In the genomic region with DNA sequence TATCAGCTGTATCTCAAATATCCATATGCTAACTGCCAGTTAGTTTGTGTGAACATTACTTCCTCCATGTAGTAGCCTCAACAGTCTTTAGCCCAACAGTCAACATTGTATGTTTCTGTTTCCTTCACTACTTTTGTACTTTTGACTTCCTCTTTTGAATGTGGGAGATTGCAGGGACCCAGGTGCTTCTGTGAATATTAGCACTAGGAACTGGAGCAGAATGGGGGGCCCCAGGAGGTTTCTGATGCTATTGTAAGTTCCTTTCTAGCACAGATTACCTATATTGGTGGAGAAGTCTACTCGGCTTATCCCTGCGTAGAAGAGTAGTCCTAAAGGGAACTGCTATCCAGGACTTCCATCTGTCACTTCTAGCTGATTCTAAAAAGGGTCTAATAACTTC, we compare ENCODE assay signal across 9 cellular contexts. TPM values are rescaled to one million over a fixed set of nuclear protein-coding genes. Genes with fewer than 3 reads are reported as not detected.
A peak's percentile ranks its signal among the peaks of the same experiment; 100 is the strongest.
DNase-seq lines count a peak whose midpoint lies in the region; ATAC-seq and TF ChIP-seq lines count a peak whose summit lies in the region.
"Had no signal": no experiment of that assay in that cellular context is flagged by ENCODE, and none has a peak within 500 bp of the region (broad histone marks: within the 10 kb centered on the region; RNA-seq: fewer than 3 reads in every experiment).

No MANE protein-coding gene starts in this region.

- DNase-seq in NCI-H69 (lab: John Stamatoyannopoulos, UW) (peak; percentile 8), left colon (peak in 1 of 2 donors; percentile 36), left lobe of liver (ENCODE audit: low spot score) (no peak), hippocampal formation (lab: John Stamatoyannopoulos, UW) (no peak), left ventricle myocardium superior (no peak), omental fat pad (ENCODE audit: low spot score) (no peak)

- peak overlapping the region; percentile 49 for H3K4me3 ChIP-seq in GM12875 (ENCODE audit: low read depth, low read length)

- intact Hi-C loops in left colon (cut with DNase I, micrococcal nuclease) (no loop called here), left ventricle myocardium superior (cut with micrococcal nuclease) (no loop called here)

- ATAC-seq in GM21576 (IDR thresholded peaks at IDR 0.05; ENCODE audit: unreplicated experiment) (peak; percentile 42), left colon (peak; percentile 11), left lobe of liver (no peak), left ventricle myocardium superior (no peak), omental fat pad (ENCODE audit: low FRiP score) (no peak)

- no peak for TF ChIP-seq CTCF in GM12875 (IDR thresholded peaks at IDR 0.05; ENCODE audit: borderline replicate concordance, insufficient read depth, low read depth, low read length)
- no peak for TF ChIP-seq CTCF in omental fat pad (IDR thresholded peaks at IDR 0.05)

RNA-seq across cellular contexts. Expression of a gene that starts 2.3 kb away (rescaled TPM):
- total RNA-seq in left colon = 1,000 to 10,000 TPM in 1 of 2 donors, 100 to 1,000 TPM in 1; 955 to 1,006 TPM
- 6.8 TPM for total RNA-seq in left lobe of liver
- 1.1 TPM for total RNA-seq in left ventricle myocardium superior
- total RNA-seq in omental fat pad = 1 to 10 TPM; 2.6 to 7.6 (median 3.9) TPM
- total RNA-seq: IMR-90 had no signal

Comparison
In these comparisons a context has a peak if more than half of its experiments do, and no peak if none do; other contexts are left out.
1. ATAC-seq: peak in GM21576 (single experiment) and left colon (single experiment); none in left lobe of liver (single experiment), left ventricle myocardium superior (single experiment) and omental fat pad (single experiment).
2. RNA of a gene that starts 2.3 kb away (total RNA-seq): 955 to 1,006 TPM in left colon; 6.8 TPM in left lobe of liver (single experiment), 2.6 to 7.6 TPM in omental fat pad and 1.1 TPM in left ventricle myocardium superior (single experiment); every median in the first group is over 100 times any median in the second.